25 cellular contexts compared by ENCODE assay signal in the genomic region with DNA sequence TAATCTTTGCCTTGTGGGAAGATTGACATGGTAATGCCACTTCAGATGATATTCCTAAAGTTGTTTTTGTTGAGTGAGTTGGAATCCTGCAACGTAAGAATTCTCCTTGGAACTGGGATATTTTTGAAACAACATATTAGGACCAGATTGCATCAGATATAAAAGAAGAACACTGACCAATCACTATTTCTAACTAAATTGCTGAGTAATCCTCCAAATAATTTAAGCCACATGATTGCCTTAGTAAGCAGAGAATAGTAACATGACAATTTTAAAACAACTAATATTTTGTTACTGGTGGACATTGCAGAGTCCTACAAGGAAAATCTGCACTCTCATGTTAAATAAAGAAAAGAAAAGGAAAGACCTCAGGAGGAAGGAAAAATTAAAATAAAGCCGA.
"Had no signal": no experiment of that assay in that cellular context is flagged by ENCODE, and none has a peak within 500 bp of the region (broad histone marks: within the 10 kb centered on the region; RNA-seq: fewer than 3 reads in every experiment).

No MANE protein-coding gene starts in this region.

- H2AFZ ChIP-seq: PC-9 had no signal

- H3K4me3 ChIP-seq: PC-9, SK-N-MC had no signal

- H3K4me2 ChIP-seq: PC-9 had no signal

- H3K27ac ChIP-seq: PC-9, SK-N-MC, VCaP had no signal

- DNase-seq: activated CD4-positive, alpha-beta memory T cell treated with anti-CD3 and anti-CD28 coated beads for 36 hours; activated CD4-positive, alpha-beta T cell treated with anti-CD3 and anti-CD28 coated beads, Interleukin-2, amount 10 ng/mL, durations not matched to agents 7 days and 5 days; activated CD4-positive, CD25-positive, alpha-beta regulatory T cell; activated CD8-positive, alpha-beta memory T cell treated with anti-CD3 and anti-CD28 coated beads for 24 hours; activated gamma-delta T cell treated with Interleukin-2 at 50 U/mL for 16 hours; activated naive CD4-positive, alpha-beta T cell treated with anti-CD3 and anti-CD28 coated beads, Interleukin-2, amount 50 U/mL, for 16 hours; activated naive CD8-positive, alpha-beta T cell treated with anti-CD3 and anti-CD28 coated beads, Interleukin-2, amount 10 ng/mL, durations not matched to agents 7 days and 5 days; activated T-cell treated with anti-CD3 and anti-CD28 coated beads for 4 hours; activated T-cell treated with anti-CD3 and anti-CD28 coated beads, Interleukin-2, amount 50 U/mL, for 48 hours; aorta; central memory CD4-positive, alpha-beta T cell; MM.1S; NCI-H1105; NCI-H1436; NCI-H1694 treated with DMSO at 0.1 percent for 48 hours; NCI-H2029 treated with DMSO at 0.1 percent for 48 hours; NCI-H345; NCI-H510A treated with DMSO at 0.1 percent for 48 hours; NCI-H69; NK-92 treated with Interleukin-12 subunit alpha and Interleukin-12 subunit beta, amount 100 ng/mL, for 24 hours; PC-9; SHP77 treated with DMSO at 0.1 percent for 48 hours; T-helper 1 cell had no signal
